In genomic region chr3:177127008-177127407, GRCh38 we compare ENCODE assay signal across 13 cellular contexts.
DNase-seq lines count a peak whose midpoint lies in the region; ATAC-seq and TF ChIP-seq lines count a peak whose summit lies in the region.
"Had no signal": no experiment of that assay in that cellular context is flagged by ENCODE, and none has a peak within 500 bp of the region (broad histone marks: within the 10 kb centered on the region; RNA-seq: fewer than 3 reads in every experiment).

No MANE protein-coding gene starts in this region.

- ATAC-seq in CD4-positive, alpha-beta T cell (ENCODE audit: poor library complexity), result no peak
- ATAC-seq in sciatic nerve, result no peak

- peaks cover 37% of the 10 kb centered on the region for H3K36me3 Mint-ChIP-seq in CD4-positive, alpha-beta T cell (ENCODE audit: low read depth)

- H3K27ac ChIP-seq in CD4-positive, alpha-beta T cell (ENCODE audit: low read depth, low read length), result no peak overlapping the region
- H3K27ac ChIP-seq in PC-9, result peak overlapping the region; percentile 10; the same call in 1 of the 2 replicates
- no peak overlapping the region for H3K27ac ChIP-seq in parathyroid adenoma

- intact Hi-C loops in CD4-positive, alpha-beta T cell (cut with DNase I, micrococcal nuclease), result loop anchor here in 1 of 2 experiments (10.0 kb wide), 1 partner anchor 228 kb away; no protein-coding TSS in a partner anchor
- intact Hi-C loops in PC-9 (cut with micrococcal nuclease; ENCODE audit: unreplicated experiment) (no loop called here), sciatic nerve (cut with DNase I) (no loop called here)

- H2AFZ ChIP-seq in PC-9, result no peak overlapping the region
- no peak overlapping the region for H2AFZ ChIP-seq in parathyroid adenoma

- POLR2A ChIA-PET in CD4-positive, alpha-beta T cell (lab: Charles Lee), result no interaction called here
- POLR2A ChIA-PET in PC-9 (lab: Charles Lee; ENCODE audit: unreplicated experiment), result no interaction called here

- H3K9ac ChIP-seq in parathyroid adenoma, result no peak overlapping the region

- no peaks in the 10 kb centered on the region for H3K27me3 ChIP-seq in CD4-positive, alpha-beta T cell (ENCODE audit: control insufficient read depth, insufficient read depth, low read length)
- no peaks in the 10 kb centered on the region for H3K27me3 ChIP-seq in PC-9 (ENCODE audit: insufficient read depth, low read depth)
- no peaks in the 10 kb centered on the region for H3K27me3 ChIP-seq in parathyroid adenoma (ENCODE audit: control insufficient read depth, insufficient read depth, low read length)

- no peak for TF ChIP-seq CTCF in CD4-positive, alpha-beta T cell (IDR thresholded peaks at IDR 0.05)
- no peak for TF ChIP-seq CTCF in PC-9 (conservative IDR thresholded peaks at IDR 0.05)
- TF ChIP-seq CTCF in fibroblast of villous mesenchyme (IDR thresholded peaks at IDR 0.05; ENCODE audit: insufficient read depth, low read depth, low read length), result no peak
- TF ChIP-seq CTCF in parathyroid adenoma (IDR thresholded peaks at IDR 0.05), result no peak

- no peaks in the 10 kb centered on the region for H3K9me2 ChIP-seq in PC-9 (ENCODE audit: insufficient read depth)

- H3K4me1 Mint-ChIP-seq in CD4-positive, alpha-beta T cell (ENCODE audit: low read depth), result peaks cover 90% of the 10 kb centered on the region

- no TSS peak for BruUV-seq in PC-9 (replicated peaks; lab: Mats Ljungman, UMichigan)

- H3K4me3 Mint-ChIP-seq in CD4-positive, alpha-beta T cell, result no peak overlapping the region

- H3K4me1 ChIP-seq in PC-9 (replicated peaks; ENCODE audit: insufficient read depth), result peaks cover 11% of the 10 kb centered on the region
- peaks cover 3% of the 10 kb centered on the region for H3K4me1 ChIP-seq in parathyroid adenoma

- H3K79me2 ChIP-seq in PC-9 (ENCODE audit: low read depth) (peaks cover 100% of the 10 kb centered on the region), parathyroid adenoma (peaks cover 49% of the 10 kb centered on the region)

- H3K4me2 ChIP-seq in PC-9, result peak overlapping the region; percentile 9; the same call in 1 of the 2 replicates
- peak overlapping the region; percentile 8 for H3K4me2 ChIP-seq in parathyroid adenoma (ENCODE audit: low read length)

- peak overlapping the region; percentile 13 for H3K27ac Mint-ChIP-seq in CD4-positive, alpha-beta T cell

- in situ Hi-C loops in ACHN (cut with HindIII; ENCODE audit: low pct_ligation_motif_present, low pct_unique_long_range_greater_than_20kb, low sequenced_read_pairs), result no loop called here

- H3K36me3 ChIP-seq in PC-9 (ENCODE audit: low read depth) (peaks cover 74% of the 10 kb centered on the region), parathyroid adenoma (ENCODE audit: control insufficient read depth, insufficient read depth, low read length) (no peaks in the 10 kb centered on the region)

- CTCF ChIA-PET in CD4-positive, alpha-beta T cell (lab: Charles Lee), result no interaction called here
- CTCF ChIA-PET in PC-9 (lab: Charles Lee), result no interaction called here

- H3F3A ChIP-seq in PC-9 (ENCODE audit: insufficient read depth, low read depth), result peaks cover 73% of the 10 kb centered on the region

- peaks cover 52% of the 10 kb centered on the region for H4K20me1 ChIP-seq in PC-9 (ENCODE audit: insufficient read depth)

- H3K9me3 ChIP-seq in CD4-positive, alpha-beta T cell (ENCODE audit: control insufficient read depth, low read length), result no peaks in the 10 kb centered on the region
- peaks cover 50% of the 10 kb centered on the region for H3K9me3 ChIP-seq in PC-9 (ENCODE audit: insufficient read depth, low read depth)
- no peaks in the 10 kb centered on the region for H3K9me3 ChIP-seq in parathyroid adenoma (ENCODE audit: control insufficient read depth, low read length)

- no peak for DNase-seq in CD4-positive, alpha-beta T cell
- peak in 1 of 2 experiments; percentile 55 for DNase-seq in PC-9
- peak; percentile 41 for DNase-seq in fibroblast of villous mesenchyme (ENCODE audit: low read depth)
- DNase-seq in ACHN, result no peak
- no peak for DNase-seq in SKM-1 treated with dmso at 0.1 percent for 144 hours (lab: John Stamatoyannopoulos, UW; ENCODE audit: unreplicated experiment)
- no peak for DNase-seq in sciatic nerve (ENCODE audit: low spot score)
- DNase-seq: KBM-7, NCI-H1048, NCI-H146, NCI-H2081 treated with DMSO at 0.1 percent for 48 hours, NCI-H226, NCI-H69 had no signal

- no peaks in the 10 kb centered on the region for H3K9me3 Mint-ChIP-seq in CD4-positive, alpha-beta T cell

- no peaks in the 10 kb centered on the region for H3K27me3 Mint-ChIP-seq in CD4-positive, alpha-beta T cell

- H3K4me3 ChIP-seq in PC-9 (no peak overlapping the region), fibroblast of villous mesenchyme (ENCODE audit: low read depth, low read length) (no peak overlapping the region), parathyroid adenoma (ENCODE audit: low read depth, low read length) (no peak overlapping the region)
